Comparison of ENCODE assay signal across 1 cellular context in genomic region chr12:104285740-104286537, GRCh38.
TF ChIP-seq lines count a peak whose summit lies in the region.

No MANE protein-coding gene starts in this region.

TF ChIP-seq in IMR-90, 13 proteins besides CTCF, POLR2A, EP300 and RAD21 (continued from another document):
- TF ChIP-seq, protein P1, sequence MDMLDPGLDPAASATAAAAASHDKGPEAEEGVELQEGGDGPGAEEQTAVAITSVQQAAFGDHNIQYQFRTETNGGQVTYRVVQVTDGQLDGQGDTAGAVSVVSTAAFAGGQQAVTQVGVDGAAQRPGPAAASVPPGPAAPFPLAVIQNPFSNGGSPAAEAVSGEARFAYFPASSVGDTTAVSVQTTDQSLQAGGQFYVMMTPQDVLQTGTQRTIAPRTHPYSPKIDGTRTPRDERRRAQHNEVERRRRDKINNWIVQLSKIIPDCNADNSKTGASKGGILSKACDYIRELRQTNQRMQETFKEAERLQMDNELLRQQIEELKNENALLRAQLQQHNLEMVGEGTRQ (IDR thresholded peaks at IDR 0.05; ENCODE audit: low read depth, low read length), result no peak
- no peak for TF ChIP-seq MAZ (IDR thresholded peaks at IDR 0.05; ENCODE audit: borderline replicate concordance, low read depth, low read length)
- no peak for TF ChIP-seq SMC3 (IDR thresholded peaks at IDR 0.05; ENCODE audit: low read depth, low read length)
- no peak for TF ChIP-seq RCOR1 (IDR thresholded peaks at IDR 0.05; ENCODE audit: insufficient replicate concordance, low read length)
